Comparison of ENCODE assay signal across 8 cellular contexts in the genomic region with DNA sequence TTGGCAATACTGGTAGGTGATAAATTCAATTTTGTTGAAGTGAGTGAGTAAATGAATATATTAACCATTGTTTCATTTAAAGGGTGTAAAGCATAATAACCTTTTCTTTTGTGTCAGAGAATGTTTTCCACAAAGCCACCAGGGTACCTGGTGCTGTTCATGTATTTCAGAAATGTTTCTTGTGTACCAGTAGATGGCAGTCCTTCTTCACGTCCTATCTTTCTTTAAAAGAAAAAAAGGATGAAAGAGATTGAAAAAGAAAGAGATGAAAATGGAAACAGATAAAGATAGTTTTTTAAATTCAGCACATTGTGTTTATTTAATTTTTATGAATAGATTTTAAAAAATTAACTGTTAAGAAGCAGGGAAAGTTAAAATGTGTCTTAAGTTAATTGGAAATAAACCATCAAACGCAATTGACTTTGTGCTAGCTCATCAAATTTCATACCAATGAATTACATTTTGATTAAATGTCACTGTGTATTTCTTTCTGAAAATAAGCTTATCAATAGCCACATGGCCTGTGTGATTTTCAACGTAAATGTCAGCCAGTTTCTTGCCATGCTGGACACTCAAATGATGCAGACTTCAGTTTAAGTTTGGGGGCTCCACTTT.
A peak's percentile ranks its signal among the peaks of the same experiment; 100 is the strongest.
DNase-seq lines count a peak whose midpoint lies in the region; ATAC-seq and TF ChIP-seq lines count a peak whose summit lies in the region.

No MANE protein-coding gene starts in this region.

- ATAC-seq in GM18502 (IDR thresholded peaks at IDR 0.05; ENCODE audit: poor library complexity, unreplicated experiment): peak; percentile 64
- ATAC-seq in HG03442 (IDR thresholded peaks at IDR 0.05; ENCODE audit: unreplicated experiment): no peak

- H3K4ac ChIP-seq in mesendoderm (ENCODE audit: low read depth, low read length): no peak overlapping the region

- no peak overlapping the region for H3K9ac ChIP-seq in mesendoderm (ENCODE audit: low read length)

- H3K79me2 ChIP-seq in mesendoderm (ENCODE audit: control insufficient read depth, insufficient read depth, low read length): no peaks in the 10 kb centered on the region

- no peak overlapping the region for H3K56ac ChIP-seq in mesendoderm (ENCODE audit: low read length)

- CTCF ChIA-PET in AG04449 (lab: Yijun Ruan, JAX): interaction anchor here (1.0 kb wide), 1 partner anchor 9 kb away, joined by 3 read pairs; no protein-coding TSS in a partner anchor

- H2BK120ac ChIP-seq in mesendoderm (ENCODE audit: low read depth, low read length): no peak overlapping the region

- no peak overlapping the region for H2BK5ac ChIP-seq in mesendoderm (ENCODE audit: low read length)

- no peak overlapping the region for H4K5ac ChIP-seq in mesendoderm (ENCODE audit: low read length)

- no peaks in the 10 kb centered on the region for H3K4me1 ChIP-seq in mesendoderm (ENCODE audit: control insufficient read depth, low read depth, low read length)

- H3K4me3 ChIP-seq in AG04449 (ENCODE audit: low read depth, low read length) (no peak overlapping the region), astrocyte of the spinal cord (ENCODE audit: low read depth, low read length) (no peak overlapping the region), mesendoderm (ENCODE audit: low read length) (no peak overlapping the region)

- in situ Hi-C loops in astrocyte of the spinal cord (cut with HindIII; ENCODE audit: low sequenced_read_pairs): no loop called here

- H4K8ac ChIP-seq in mesendoderm (ENCODE audit: low read depth, low read length): no peak overlapping the region

- no peaks in the 10 kb centered on the region for H3K79me1 ChIP-seq in mesendoderm (ENCODE audit: low read length)

- no peak overlapping the region for H2AK5ac ChIP-seq in mesendoderm (ENCODE audit: low read length)

- POLR2A ChIA-PET in AG04449 (lab: Yijun Ruan, JAX): no interaction called here

- H2BK15ac ChIP-seq in mesendoderm (replicated peaks; ENCODE audit: low read depth): no peak overlapping the region

- no peak overlapping the region for H3K4me2 ChIP-seq in mesendoderm (ENCODE audit: low read length)

- TF ChIP-seq CTCF in AG04449 (IDR thresholded peaks at IDR 0.05; ENCODE audit: insufficient read depth, low read length, missing control alignments): peak; percentile 6
- TF ChIP-seq CTCF in astrocyte of the spinal cord (IDR thresholded peaks at IDR 0.05; ENCODE audit: low read depth, low read length): peak; percentile 42

- H3K18ac ChIP-seq in mesendoderm (ENCODE audit: low read length): no peak overlapping the region

- H3K36me3 ChIP-seq in mesendoderm (ENCODE audit: control insufficient read depth, insufficient read depth, low read length): no peaks in the 10 kb centered on the region

- WGBS in mesendoderm (ENCODE audit: extremely low coverage, insufficient coverage, low lambda C conversion rate): no CpG with 5 or more reads among the region's 3 CpGs

- H3K27ac ChIP-seq in mesendoderm (ENCODE audit: low read depth, low read length): no peak overlapping the region

- no peaks in the 10 kb centered on the region for H3K27me3 ChIP-seq in mesendoderm (ENCODE audit: insufficient read depth, low read length, poor library complexity)

- no peak for DNase-seq in AG04449 (ENCODE audit: low read depth, low spot score)
- DNase-seq in NCI-H1417 (lab: John Stamatoyannopoulos, UW): peak; percentile 7 to 68 (median 15)
- peak; percentile 23 for DNase-seq in astrocyte of the spinal cord (ENCODE audit: low read depth, low spot score)
- DNase-seq in mesendoderm: peak; percentile 46
- DNase-seq in inferior parietal cortex (ENCODE audit: extremely low spot score): no peak
- no peak for DNase-seq in effector CD8-positive, alpha-beta T cell (lab: John Stamatoyannopoulos, UW)

- no peak overlapping the region for H3K23ac ChIP-seq in mesendoderm (ENCODE audit: low read length)

Comparison
In these comparisons a context has a peak if more than half of its experiments do, and no peak if none do; other contexts are left out.
1. DNase-seq: peak in NCI-H1417 (3 of 3), astrocyte of the spinal cord (single experiment) and mesendoderm (single experiment); none in AG04449 (single experiment), inferior parietal cortex (single experiment) and effector CD8-positive, alpha-beta T cell (single experiment).